In genomic region chr2:8599421-8600242, GRCh38 we compare ENCODE assay signal across 17 cellular contexts.
"Had no signal": no experiment of that assay in that cellular context is flagged by ENCODE, and none has a peak within 500 bp of the region (broad histone marks: within the 10 kb centered on the region; RNA-seq: fewer than 3 reads in every experiment).

No MANE protein-coding gene starts in this region.

- H3K79me2 ChIP-seq: hepatocyte had no signal

- H3K27ac ChIP-seq: brain microvascular endothelial cell, hepatocyte, left ventricle myocardium inferior had no signal

- H3K4me1 ChIP-seq: left ventricle myocardium inferior had no signal

- H3K4me2 ChIP-seq: hepatocyte had no signal

- DNase-seq: activated CD4-positive, alpha-beta memory T cell treated with anti-CD3 and anti-CD28 coated beads, Interleukin-2, amount 10 ng/mL, durations not matched to agents 7 days and 5 days; activated CD4-positive, alpha-beta T cell treated with anti-CD3 and anti-CD28 coated beads for 4 hours; activated naive CD4-positive, alpha-beta T cell; activated T-cell treated with anti-CD3 and anti-CD28 coated beads, Interleukin-2, amount 50 U/mL, for 72 hours; anterior cingulate cortex; brain microvascular endothelial cell; left ventricle myocardium inferior; mesendoderm; stimulated activated CD4-positive, alpha-beta T cell treated with anti-CD3 and anti-CD28 coated beads, Interleukin-1b, Interleukin-23, amount 100 ng/mL, for 48 hours; SW 1271 had no signal

- ATAC-seq: activated T-cell treated with anti-CD3 and anti-CD28 coated beads, Interleukin-2, amount 50 U/mL, for 72 hours; natural killer cell treated with Interleukin-12 subunit alpha and Interleukin-12 subunit beta and Interleukin-15 and Interleukin-18, amount 100 ng/mL, for 72 hours; sciatic nerve; WTC11 had no signal

- H3K9me3 ChIP-seq: left ventricle myocardium inferior had no signal

- H2AFZ ChIP-seq: hepatocyte had no signal

- FAIRE-seq: keratinocyte, TTC549, urothelium cell line had no signal

- H3K36me3 ChIP-seq: brain microvascular endothelial cell, left ventricle myocardium inferior had no signal

- H3K27me3 ChIP-seq: brain microvascular endothelial cell, hepatocyte had no signal

- H3K4me3 ChIP-seq: hepatocyte, left ventricle myocardium inferior had no signal
